Comparison of ENCODE assay signal across 8 cellular contexts in genomic region chr7:129780257-129781127, GRCh38.
DNase-seq lines count a peak whose midpoint lies in the region; ATAC-seq and TF ChIP-seq lines count a peak whose summit lies in the region.

No MANE protein-coding gene starts in this region.

- H2BK5ac ChIP-seq in H9 (ENCODE audit: insufficient read length, low read length): no peak overlapping the region

- H2BK15ac ChIP-seq in H9 (ENCODE audit: low read depth, low read length): no peak overlapping the region

- H3K79me2 ChIP-seq in H9 (ENCODE audit: insufficient read depth, low read length): no peaks in the 10 kb centered on the region

- H2BK12ac ChIP-seq in H9 (ENCODE audit: insufficient read length, low read depth, low read length): no peak overlapping the region

- H4K5ac ChIP-seq in H9 (ENCODE audit: insufficient read length, low read depth, low read length): no peak overlapping the region

- H3K36me3 Mint-ChIP-seq in CD4-positive, CD25-positive, alpha-beta regulatory T cell: peaks cover 3% of the 10 kb centered on the region
- peaks cover 0 to 3% (median 0%) of the 10 kb centered on the region in 3 experiments; a peak in 2 of 7 replicates for H3K36me3 Mint-ChIP-seq in H9 (ENCODE audit: insufficient read depth in 1 of 3, low read depth in 3 of 3)
- H3K36me3 Mint-ChIP-seq in natural killer cell treated with Interleukin-12 subunit alpha and Interleukin-12 subunit beta and Interleukin-15 and Interleukin-18, amount 100 ng/mL, for 72 hours: no peaks in the 10 kb centered on the region

- WGBS in H9 (ENCODE audit: extremely low coverage, insufficient read length, low lambda C conversion rate): no CpG with 5 or more reads among the region's 72 CpGs

- peaks cover 4% of the 10 kb centered on the region for H4K20me1 ChIP-seq in H9 (ENCODE audit: control insufficient read depth, insufficient read depth, insufficient read length)

- H3K27ac Mint-ChIP-seq in CD4-positive, CD25-positive, alpha-beta regulatory T cell: no peak overlapping the region
- H3K27ac Mint-ChIP-seq in H9: no peak overlapping the region; a peak in 1 of 7 replicates
- no peak overlapping the region for H3K27ac Mint-ChIP-seq in natural killer cell treated with Interleukin-12 subunit alpha and Interleukin-12 subunit beta and Interleukin-15 and Interleukin-18, amount 100 ng/mL, for 72 hours

- H3K9me3 Mint-ChIP-seq in CD4-positive, CD25-positive, alpha-beta regulatory T cell: peaks cover 0 to 2% (median 0%) of the 10 kb centered on the region in 7 donors
- peaks cover 0 to 6% of the 10 kb centered on the region in 2 experiments; a peak in 1 of 5 replicates for H3K9me3 Mint-ChIP-seq in H9
- no peaks in the 10 kb centered on the region for H3K9me3 Mint-ChIP-seq in natural killer cell treated with Interleukin-12 subunit alpha and Interleukin-12 subunit beta and Interleukin-15 and Interleukin-18, amount 100 ng/mL, for 72 hours

- H3K9ac ChIP-seq in H9 (ENCODE audit: extremely low read depth, insufficient read length, low read length): no peak overlapping the region
- no peak overlapping the region for H3K9ac ChIP-seq in duodenal mucosa (ENCODE audit: low read depth in 1 of 2, low read length in 2 of 2)

- DNase-seq in CD4-positive, CD25-positive, alpha-beta regulatory T cell: peak; percentile 43 to 73 (median 58)
- DNase-seq in H9 (peak; percentile 96), NCI-H2171 (lab: John Stamatoyannopoulos, UW) (peak; percentile 92)
- DNase-seq in activated CD4-positive, alpha-beta T cell treated with anti-CD3 and anti-CD28 coated beads for 24 hours (ENCODE audit: low read depth in 2 of 2): peak; percentile 51 to 79
- DNase-seq in natural killer cell treated with Interleukin-12 subunit alpha and Interleukin-12 subunit beta and Interleukin-15 and Interleukin-18, amount 100 ng/mL, for 72 hours (ENCODE audit: low spot score): no peak
- peak in 5 of 6 experiments; percentile 35 to 49 (median 40) for DNase-seq in stimulated activated naive CD4-positive, alpha-beta T cell (lab: John Stamatoyannopoulos, UW)

- TF ChIP-seq CTCF in H9 (conservative IDR thresholded peaks at IDR 0.05): no peak

- peaks cover 14% of the 10 kb centered on the region for H3K27me3 ChIP-seq in CD4-positive, CD25-positive, alpha-beta regulatory T cell (ENCODE audit: control insufficient read depth, insufficient read depth, low read length)
- H3K27me3 ChIP-seq in H9 (ENCODE audit: insufficient read depth, low read length) (peaks cover 59% of the 10 kb centered on the region), duodenal mucosa (ENCODE audit: control insufficient read depth in 1 of 2, insufficient read depth in 2 of 2, low read length in 2 of 2) (peaks cover 64 to 66% of the 10 kb centered on the region in 2 donors)

- no peaks in the 10 kb centered on the region for H3K9me3 ChIP-seq in CD4-positive, CD25-positive, alpha-beta regulatory T cell (ENCODE audit: control insufficient read depth in 2 of 2, low read length in 2 of 2)
- H3K9me3 ChIP-seq in H9 (ENCODE audit: control insufficient read depth, low read depth, low read length): no peaks in the 10 kb centered on the region
- no peaks in the 10 kb centered on the region for H3K9me3 ChIP-seq in duodenal mucosa (ENCODE audit: control insufficient read depth in 1 of 2, low read length in 2 of 2)

- no peak overlapping the region for H2BK120ac ChIP-seq in H9 (ENCODE audit: low read depth, low read length, poor library complexity, severe bottlenecking)

- H3K14ac ChIP-seq in H9 (ENCODE audit: insufficient read depth, low read length): 0 out of 2 replicates have a peak overlapping the region, but pooled peaks have one; percentile 19

- peaks cover 65% of the 10 kb centered on the region for H3K4me1 ChIP-seq in CD4-positive, CD25-positive, alpha-beta regulatory T cell (ENCODE audit: control insufficient read depth, insufficient read depth, low read length, poor library complexity, severe bottlenecking)
- peaks cover 10% of the 10 kb centered on the region; the same call in 1 of the 2 replicates for H3K4me1 ChIP-seq in H9 (ENCODE audit: insufficient read depth, low read length)
- peaks cover 29 to 56% of the 10 kb centered on the region in 2 donors for H3K4me1 ChIP-seq in duodenal mucosa (ENCODE audit: control insufficient read depth in 1 of 2, insufficient read depth in 2 of 2, low read length in 2 of 2)

- no peak overlapping the region for H3K27ac ChIP-seq in CD4-positive, CD25-positive, alpha-beta regulatory T cell (ENCODE audit: insufficient read depth, low read length, poor library complexity, severe bottlenecking)
- H3K27ac ChIP-seq in H9 (ENCODE audit: insufficient read length, low read depth, low read length) (no peak overlapping the region), duodenal mucosa (ENCODE audit: low read depth, low read length) (no peak overlapping the region)

- peaks cover 46% of the 10 kb centered on the region for H3K23me2 ChIP-seq in H9 (ENCODE audit: insufficient read length, low read depth, low read length, poor library complexity, severe bottlenecking)

- no peak overlapping the region for H3K56ac ChIP-seq in H9 (ENCODE audit: insufficient read length, low read depth, low read length)

- no peak overlapping the region for H2AK5ac ChIP-seq in H9 (ENCODE audit: insufficient read length, low read length)

- H3K4me3 ChIP-seq in CD4-positive, CD25-positive, alpha-beta regulatory T cell (ENCODE audit: low read depth, low read length): no peak overlapping the region
- peak overlapping the region; percentile 51 to 73 for H3K4me3 ChIP-seq in duodenal mucosa (ENCODE audit: low read depth in 1 of 2, low read length in 2 of 2)

- H3K23ac ChIP-seq in H9 (ENCODE audit: insufficient read length, low read depth, low read length): no peak overlapping the region

- peaks cover 10 to 42% (median 23%) of the 10 kb centered on the region in 4 donors for H3K4me1 Mint-ChIP-seq in CD4-positive, CD25-positive, alpha-beta regulatory T cell
- peaks cover 47 to 56% of the 10 kb centered on the region in 2 experiments for H3K4me1 Mint-ChIP-seq in H9
- H3K4me1 Mint-ChIP-seq in natural killer cell treated with Interleukin-12 subunit alpha and Interleukin-12 subunit beta and Interleukin-15 and Interleukin-18, amount 100 ng/mL, for 72 hours (ENCODE audit: low read depth in 2 of 2): peaks cover 23 to 25% of the 10 kb centered on the region in 2 donors

- no peak overlapping the region for H4K91ac ChIP-seq in H9 (ENCODE audit: insufficient read length, low read depth, low read length)

- H4K8ac ChIP-seq in H9 (replicated peaks; ENCODE audit: insufficient read length, low read depth, low read length): no peak overlapping the region

- peak; percentile 59 to 66 for ATAC-seq in CD4-positive, CD25-positive, alpha-beta regulatory T cell (ENCODE audit: low read depth in 2 of 2)
- ATAC-seq in natural killer cell treated with Interleukin-12 subunit alpha and Interleukin-12 subunit beta and Interleukin-15 and Interleukin-18, amount 100 ng/mL, for 72 hours: peak; percentile 54 to 75
- no peak for ATAC-seq in HG03460 (IDR thresholded peaks at IDR 0.05; ENCODE audit: unreplicated experiment)

- H3K36me3 ChIP-seq in CD4-positive, CD25-positive, alpha-beta regulatory T cell (ENCODE audit: control insufficient read depth, insufficient read depth, low read length): no peaks in the 10 kb centered on the region
- no peaks in the 10 kb centered on the region for H3K36me3 ChIP-seq in duodenal mucosa (ENCODE audit: control insufficient read depth in 1 of 2, insufficient read depth in 2 of 2, low read length in 2 of 2)

- no peak overlapping the region for H2BK20ac ChIP-seq in H9 (ENCODE audit: low read depth, low read length, poor library complexity, severe bottlenecking)

- peak overlapping the region; percentile 36 for H3K4me2 ChIP-seq in H9 (ENCODE audit: insufficient read depth, insufficient read length, low read length)

- peaks cover 68% of the 10 kb centered on the region for H3K27me3 Mint-ChIP-seq in CD4-positive, CD25-positive, alpha-beta regulatory T cell
- H3K27me3 Mint-ChIP-seq in H9 (ENCODE audit: low read depth): peaks cover 73% of the 10 kb centered on the region
- peaks cover 29 to 37% of the 10 kb centered on the region in 2 donors for H3K27me3 Mint-ChIP-seq in natural killer cell treated with Interleukin-12 subunit alpha and Interleukin-12 subunit beta and Interleukin-15 and Interleukin-18, amount 100 ng/mL, for 72 hours

- no peak overlapping the region for H3K4ac ChIP-seq in H9 (ENCODE audit: low read depth, low read length)

- H3T11ph ChIP-seq in H9 (ENCODE audit: low read length): no peak overlapping the region

- no peak overlapping the region for H2AFZ ChIP-seq in H9 (ENCODE audit: low read length)

- H3K4me3 Mint-ChIP-seq in CD4-positive, CD25-positive, alpha-beta regulatory T cell: peak overlapping the region; percentile 81 to 91 (median 85)
- H3K4me3 Mint-ChIP-seq in H9: peak overlapping the region; percentile 67 to 83
- peak overlapping the region; percentile 78 for H3K4me3 Mint-ChIP-seq in natural killer cell treated with Interleukin-12 subunit alpha and Interleukin-12 subunit beta and Interleukin-15 and Interleukin-18, amount 100 ng/mL, for 72 hours

- peak overlapping the region; percentile 52 for H3K18ac ChIP-seq in H9 (ENCODE audit: insufficient read length, low read depth, low read length)

- no peaks in the 10 kb centered on the region for H3K79me1 ChIP-seq in H9 (ENCODE audit: insufficient read depth, low read depth, low read length, poor library complexity, severe bottlenecking)
